ENCODE assay signal across 8 cellular contexts in genomic region chr20:32485126-32485769, GRCh38.
DNase-seq lines count a peak whose midpoint lies in the region; ATAC-seq and TF ChIP-seq lines count a peak whose summit lies in the region.

No MANE protein-coding gene starts in this region.

- H2AFZ ChIP-seq in osteoblast (ENCODE audit: low read length), result no peak overlapping the region

- peak; percentile 82 for TF ChIP-seq CTCF in osteoblast (IDR thresholded peaks at IDR 0.05; ENCODE audit: extremely low read depth, low read depth, low read length)
- TF ChIP-seq CTCF in thoracic aorta (IDR thresholded peaks at IDR 0.05), result peak; percentile 76

- H3K27me3 Mint-ChIP-seq in CD4-positive, CD25-positive, alpha-beta regulatory T cell, result no peaks in the 10 kb centered on the region
- H3K27me3 Mint-ChIP-seq in activated naive CD4-positive, alpha-beta T cell treated with anti-CD3 and anti-CD28 coated beads, Interleukin-2, amount 10 ng/mL, durations not matched to agents 7 days and 5 days, result peaks cover 13% of the 10 kb centered on the region

- H3K9me3 Mint-ChIP-seq in CD4-positive, CD25-positive, alpha-beta regulatory T cell, result no peaks in the 10 kb centered on the region
- H3K9me3 Mint-ChIP-seq in activated naive CD4-positive, alpha-beta T cell treated with anti-CD3 and anti-CD28 coated beads, Interleukin-2, amount 10 ng/mL, durations not matched to agents 7 days and 5 days, result no peaks in the 10 kb centered on the region

- H3K9me3 ChIP-seq in CD4-positive, CD25-positive, alpha-beta regulatory T cell (ENCODE audit: control insufficient read depth in 2 of 2, low read length in 2 of 2), result no peaks in the 10 kb centered on the region
- H3K9me3 ChIP-seq in osteoblast (ENCODE audit: low read depth, low read length) (no peaks in the 10 kb centered on the region), thoracic aorta (no peaks in the 10 kb centered on the region)

- peak overlapping the region; percentile 86 for H3K4me3 ChIP-seq in CD4-positive, CD25-positive, alpha-beta regulatory T cell (ENCODE audit: low read depth, low read length)
- H3K4me3 ChIP-seq in osteoblast (ENCODE audit: insufficient read depth, low read length) (peak overlapping the region; percentile 74), thoracic aorta (peak overlapping the region; percentile 90)

- CTCF ChIA-PET in activated naive CD4-positive, alpha-beta T cell treated with anti-CD3 and anti-CD28 coated beads, Interleukin-2, amount 10 ng/mL, durations not matched to agents 7 days and 5 days (lab: Charles Lee), result interaction anchor here (0.7 to 1.1 kb wide), 4 partner anchors 22 to 455 kb away, joined by 3 to 4 read pairs (median 4); no protein-coding TSS in a partner anchor

- H3K4me1 Mint-ChIP-seq in CD4-positive, CD25-positive, alpha-beta regulatory T cell, result peaks cover 12 to 47% (median 26%) of the 10 kb centered on the region in 4 donors
- H3K4me1 Mint-ChIP-seq in activated naive CD4-positive, alpha-beta T cell treated with anti-CD3 and anti-CD28 coated beads, Interleukin-2, amount 10 ng/mL, durations not matched to agents 7 days and 5 days, result peaks cover 23% of the 10 kb centered on the region

- H3K4me3 Mint-ChIP-seq in CD4-positive, CD25-positive, alpha-beta regulatory T cell, result peak overlapping the region; percentile 89 to 97 (median 94)
- H3K4me3 Mint-ChIP-seq in activated naive CD4-positive, alpha-beta T cell treated with anti-CD3 and anti-CD28 coated beads, Interleukin-2, amount 10 ng/mL, durations not matched to agents 7 days and 5 days, result peak overlapping the region; percentile 87

- peak; percentile 68 to 91 (median 88) for DNase-seq in CD4-positive, CD25-positive, alpha-beta regulatory T cell
- DNase-seq in MV-4-11 (lab: John Stamatoyannopoulos, UW) (peak; percentile 86), SK-N-DZ (ENCODE audit: low spot score) (peak; percentile 89), globus pallidus (ENCODE audit: low spot score) (peak; percentile 95), osteoblast (ENCODE audit: insufficient read length, low spot score, missing footprints) (peak; percentile 91), thoracic aorta (ENCODE audit: low spot score) (peak; percentile 41)
- peak; percentile 91 for DNase-seq in activated naive CD4-positive, alpha-beta T cell treated with anti-CD3 and anti-CD28 coated beads, Interleukin-2, amount 10 ng/mL, durations not matched to agents 7 days and 5 days

- peak; percentile 89 to 91 for ATAC-seq in CD4-positive, CD25-positive, alpha-beta regulatory T cell (ENCODE audit: low read depth in 2 of 2)
- peak; percentile 65 for ATAC-seq in GM21529 (IDR thresholded peaks at IDR 0.05; ENCODE audit: unreplicated experiment)
- ATAC-seq in thoracic aorta (ENCODE audit: insufficient number of reproducible peaks, low FRiP score, low read depth), result no peak

- H3K4me1 ChIP-seq in CD4-positive, CD25-positive, alpha-beta regulatory T cell (ENCODE audit: control insufficient read depth, insufficient read depth, low read length, poor library complexity, severe bottlenecking), result peaks cover 39% of the 10 kb centered on the region
- H3K4me1 ChIP-seq in osteoblast (ENCODE audit: insufficient read depth, low read length), result peaks cover 4% of the 10 kb centered on the region
- peaks cover 7% of the 10 kb centered on the region in 2 donors for H3K4me1 ChIP-seq in thoracic aorta (ENCODE audit: control insufficient read depth in 1 of 2, low read depth in 2 of 2)

- H3K36me3 Mint-ChIP-seq in CD4-positive, CD25-positive, alpha-beta regulatory T cell, result peaks cover 5% of the 10 kb centered on the region
- H3K36me3 Mint-ChIP-seq in activated naive CD4-positive, alpha-beta T cell treated with anti-CD3 and anti-CD28 coated beads, Interleukin-2, amount 10 ng/mL, durations not matched to agents 7 days and 5 days, result peaks cover 16% of the 10 kb centered on the region

- H3K79me2 ChIP-seq in osteoblast (ENCODE audit: insufficient read depth, low read length), result peaks cover 13% of the 10 kb centered on the region

- peak overlapping the region; percentile 84 to 94 (median 92) for H3K27ac Mint-ChIP-seq in CD4-positive, CD25-positive, alpha-beta regulatory T cell
- H3K27ac Mint-ChIP-seq in activated naive CD4-positive, alpha-beta T cell treated with anti-CD3 and anti-CD28 coated beads, Interleukin-2, amount 10 ng/mL, durations not matched to agents 7 days and 5 days, result peak overlapping the region; percentile 93

- peak overlapping the region; percentile 91 for H3K4me2 ChIP-seq in osteoblast (ENCODE audit: insufficient read depth, low read length)

- no peaks in the 10 kb centered on the region for H3K27me3 ChIP-seq in CD4-positive, CD25-positive, alpha-beta regulatory T cell (ENCODE audit: control insufficient read depth, insufficient read depth, low read length)
- peaks cover 13% of the 10 kb centered on the region for H3K27me3 ChIP-seq in osteoblast (ENCODE audit: insufficient read depth, low read length)
- H3K27me3 ChIP-seq in thoracic aorta (replicated peaks; ENCODE audit: insufficient read depth), result no peaks in the 10 kb centered on the region

- H3K27ac ChIP-seq in CD4-positive, CD25-positive, alpha-beta regulatory T cell (ENCODE audit: insufficient read depth, low read length, poor library complexity, severe bottlenecking), result peak overlapping the region; percentile 70
- H3K27ac ChIP-seq in osteoblast (ENCODE audit: low read depth, low read length), result no peak overlapping the region
- peak overlapping the region in 1 of 2 donors; percentile 44 for H3K27ac ChIP-seq in thoracic aorta

- peaks cover 14% of the 10 kb centered on the region for H4K20me1 ChIP-seq in osteoblast (ENCODE audit: insufficient read depth, low read length)

- H3K36me3 ChIP-seq in CD4-positive, CD25-positive, alpha-beta regulatory T cell (ENCODE audit: control insufficient read depth, insufficient read depth, low read length), result no peaks in the 10 kb centered on the region
- H3K36me3 ChIP-seq in osteoblast (ENCODE audit: insufficient read depth, low read length) (no peaks in the 10 kb centered on the region), thoracic aorta (no peaks in the 10 kb centered on the region)

Comparison
In these comparisons a context has a peak if more than half of its experiments do, and no peak if none do; other contexts are left out.
1. DNase-seq: peak in every context shown above with its lines; median percentile 95 in globus pallidus; 91 in activated naive CD4-positive, alpha-beta T cell treated with anti-CD3 and anti-CD28 coated beads, Interleukin-2, amount 10 ng/mL, durations not matched to agents 7 days and 5 days; 91 in osteoblast; 89 in SK-N-DZ; 88 in CD4-positive, CD25-positive, alpha-beta regulatory T cell; 86 in MV-4-11; 41 in thoracic aorta.